8 cellular contexts compared by ENCODE assay signal in genomic region chr2:231483398-231484329, GRCh38. TPM values are rescaled to one million over a fixed set of nuclear protein-coding genes. Genes with fewer than 3 reads are reported as not detected.
DNase-seq lines count a peak whose midpoint lies in the region; ATAC-seq, FAIRE-seq and TF ChIP-seq lines count a peak whose summit lies in the region.

No MANE protein-coding gene starts in this region.

- H3K9ac ChIP-seq in GM12878 (ENCODE audit: control insufficient read depth, insufficient read depth, low read length) = peak overlapping the region; percentile 98

- BruUV-seq in PC-9 (replicated peaks; lab: Mats Ljungman, UMichigan) (no TSS peak), GM12878 (replicated peaks; lab: Mats Ljungman, UMichigan) (no TSS peak)

- in situ Hi-C loops in GM12878 (cut with MboI) = no loop called here

- WGBS in GM12878 (ENCODE audit: insufficient coverage, insufficient replicate concordance, low lambda C conversion rate, missing lambda C conversion rate) = 94% methylated on average over 37 of the region's 65 CpGs
- 68% methylated on average over 64 of the region's 65 CpGs for WGBS in suprapubic skin

- POLR2A ChIA-PET in PC-9 (lab: Charles Lee; ENCODE audit: unreplicated experiment) = interaction anchor here (0.6 kb wide), 1 partner anchor 20 kb away, joined by 3 read pairs; the partner anchor contains the start of gene NCL
- POLR2A ChIA-PET in GM12878 (lab: Charles Lee) = interaction anchor here (0.6 to 5.6 kb wide), 6 partner anchors 8 to 1256 kb away, joined by 3 to 48 read pairs (median 6); partner anchors contain the start of gene NCL

- H3K79me2 ChIP-seq in PC-9 (ENCODE audit: low read depth) = no peaks in the 10 kb centered on the region
- H3K79me2 ChIP-seq in GM12878 (ENCODE audit: control insufficient read depth, insufficient read depth, low read length) = peaks cover 13% of the 10 kb centered on the region

- intact Hi-C loops in PC-9 (cut with micrococcal nuclease; ENCODE audit: unreplicated experiment) = no loop called here
- intact Hi-C loops in GM12878 (cut with micrococcal nuclease; ENCODE audit: unreplicated experiment) = loop anchor here (2.0 kb wide), 2 partner anchors 19 to 75 kb away; partner anchors contain the start of gene NCL
- intact Hi-C loops in lower lobe of right lung (cut with DNase I) = no loop called here

- H3K4me1 ChIP-seq in PC-9 (replicated peaks; ENCODE audit: insufficient read depth) (no peaks in the 10 kb centered on the region), GM12878 (ENCODE audit: control insufficient read depth, insufficient read depth, low read length) (peaks cover 15% of the 10 kb centered on the region), lower lobe of right lung (peaks cover 15% of the 10 kb centered on the region), suprapubic skin (peaks cover 11% of the 10 kb centered on the region)

- H3K27me3 Mint-ChIP-seq in nephron progenitor cell (ENCODE audit: low read depth, poor library complexity) = peaks cover 3% of the 10 kb centered on the region

- H3K4me3 ChIP-seq in GM12865 (ENCODE audit: low read depth, low read length) (peak overlapping the region; percentile 73), PC-9 (no peak overlapping the region), GM12878 (peak overlapping the region; percentile 79), lower lobe of right lung (peak overlapping the region; percentile 75), suprapubic skin (peak overlapping the region; percentile 54)

- H3K4me3 Mint-ChIP-seq in nephron progenitor cell = no peak overlapping the region

- H3K36me3 ChIP-seq in PC-9 (ENCODE audit: low read depth) (no peaks in the 10 kb centered on the region), GM12878 (ENCODE audit: control insufficient read depth in 2 of 2, insufficient read depth in 2 of 2, low read length in 1 of 2) (no peaks in the 10 kb centered on the region), lower lobe of right lung (no peaks in the 10 kb centered on the region), suprapubic skin (no peaks in the 10 kb centered on the region)

- CTCF ChIA-PET in PC-9 (lab: Charles Lee) (no interaction called here), GM12878 (lab: Yijun Ruan, JAX) (interaction anchor here (0.6 to 6.8 kb wide), 27 partner anchors 8 to 548 kb away, joined by 3 to 98 read pairs (median 4); partner anchors contain the start of genes B3GNT7, NCL and NMUR1)

- no peak for TF ChIP-seq EP300 in GM12878 (IDR thresholded peaks at IDR 0.05; ENCODE audit: borderline replicate concordance in 1 of 2, control insufficient read depth in 1 of 2, low read depth in 2 of 2, low read length in 2 of 2)
- TF ChIP-seq EP300 in suprapubic skin (IDR thresholded peaks at IDR 0.05) = no peak

- no peak for FAIRE-seq in GM12878 (lab: Jason Lieb, UNC)

- peaks cover 7% of the 10 kb centered on the region for H3K36me3 Mint-ChIP-seq in nephron progenitor cell (ENCODE audit: low read depth)

- H3K9me3 Mint-ChIP-seq in nephron progenitor cell = peaks cover 10% of the 10 kb centered on the region

- peaks cover 18% of the 10 kb centered on the region for H3K4me1 Mint-ChIP-seq in nephron progenitor cell

- no peak overlapping the region for H3K27ac Mint-ChIP-seq in nephron progenitor cell

- TF ChIP-seq POLR2A in GM12878 (IDR thresholded peaks at IDR 0.05; ENCODE audit: low read depth, low read length) = peak; percentile 75
- no peak for TF ChIP-seq POLR2A in suprapubic skin (IDR thresholded peaks at IDR 0.05)

- H3K4me2 ChIP-seq in PC-9 (peak overlapping the region; percentile 75; the same call in 1 of the 2 replicates), GM12878 (ENCODE audit: control insufficient read depth, insufficient read depth) (peak overlapping the region; percentile 99)

- H3F3A ChIP-seq in PC-9 (ENCODE audit: insufficient read depth, low read depth) = no peaks in the 10 kb centered on the region

- TF ChIP-seq CTCF in GM12865 (IDR thresholded peaks at IDR 0.05; ENCODE audit: insufficient read depth, low read depth, low read length, missing control alignments) (peak; percentile 25), PC-9 (conservative IDR thresholded peaks at IDR 0.05) (no peak), GM12878 (IDR thresholded peaks at IDR 0.05 in 2 of 3, conservative IDR thresholded peaks at IDR 0.05 in 1 of 3; ENCODE audit: control insufficient read depth in 2 of 3, extremely low read depth in 1 of 3, insufficient read depth in 1 of 3, low read depth in 3 of 3, low read length in 3 of 3) (peak in 2 of 3 experiments; percentile 1 to 12; a peak in 1 of 6 replicates), lower lobe of right lung (IDR thresholded peaks at IDR 0.05) (no peak), suprapubic skin (IDR thresholded peaks at IDR 0.05) (no peak), nephron progenitor cell (IDR thresholded peaks at IDR 0.05) (no peak)

- H4K20me1 ChIP-seq in PC-9 (ENCODE audit: insufficient read depth) = no peaks in the 10 kb centered on the region
- H4K20me1 ChIP-seq in GM12878 (ENCODE audit: control insufficient read depth, insufficient read depth) = no peaks in the 10 kb centered on the region

- H3K27me3 ChIP-seq in PC-9 (ENCODE audit: insufficient read depth, low read depth) (no peaks in the 10 kb centered on the region), GM12878 (replicated peaks in 1 of 2; ENCODE audit: control insufficient read depth in 2 of 2, insufficient read depth in 2 of 2, low read length in 1 of 2) (no peaks in the 10 kb centered on the region), lower lobe of right lung (ENCODE audit: low read depth) (no peaks in the 10 kb centered on the region), suprapubic skin (no peaks in the 10 kb centered on the region)

- no peak overlapping the region for H3K27ac ChIP-seq in PC-9
- peak overlapping the region; percentile 93 for H3K27ac ChIP-seq in GM12878 (ENCODE audit: control insufficient read depth, insufficient read depth)
- H3K27ac ChIP-seq in lower lobe of right lung = peak overlapping the region; percentile 92
- peak overlapping the region; percentile 85 for H3K27ac ChIP-seq in suprapubic skin

- peak; percentile 79 for ATAC-seq in GM12878
- ATAC-seq in lower lobe of right lung = peak; percentile 71 to 73
- no peak for ATAC-seq in HG03095 (IDR thresholded peaks at IDR 0.05; ENCODE audit: unreplicated experiment)

- RAD21 ChIA-PET in GM12878 (lab: Charles Lee; ENCODE audit: unreplicated experiment) = interaction anchor here (1.0 to 3.6 kb wide), 5 partner anchors 19 to 129 kb away, joined by 3 to 23 read pairs (median 6); partner anchors contain the start of gene NCL

- H2AFZ ChIP-seq in PC-9 = no peak overlapping the region; the same call in 1 of the 2 replicates
- peak overlapping the region; percentile 92 for H2AFZ ChIP-seq in GM12878 (ENCODE audit: control insufficient read depth, low read depth, low read length)

- H3K9me2 ChIP-seq in PC-9 (ENCODE audit: insufficient read depth) = no peaks in the 10 kb centered on the region

- peak; percentile 81 for DNase-seq in GM12865 (ENCODE audit: low read depth)
- no peak for DNase-seq in PC-9
- no peak for DNase-seq in GM12878 (ENCODE audit: low read depth, low spot score)
- peak; percentile 59 for DNase-seq in lower lobe of right lung
- no peak for DNase-seq in suprapubic skin (ENCODE audit: low spot score in 2 of 2)
- DNase-seq in nephron progenitor cell = no peak
- DNase-seq in epidermal melanocyte (ENCODE audit: insufficient read length, low spot score) = no peak

- SMC1A ChIA-PET in GM12878 (lab: Charles Lee; ENCODE audit: uncharacterized antibody, unreplicated experiment) = interaction anchor here (0.7 to 3.3 kb wide), 8 partner anchors 19 to 73 kb away, joined by 3 to 17 read pairs (median 4); partner anchors contain the start of gene NCL

- no peaks in the 10 kb centered on the region for H3K9me3 ChIP-seq in PC-9 (ENCODE audit: insufficient read depth, low read depth)
- no peaks in the 10 kb centered on the region for H3K9me3 ChIP-seq in GM12878 (replicated peaks; ENCODE audit: control insufficient read depth, insufficient read depth, low read length)
- H3K9me3 ChIP-seq in lower lobe of right lung = no peaks in the 10 kb centered on the region
- H3K9me3 ChIP-seq in suprapubic skin = no peaks in the 10 kb centered on the region

- TF ChIP-seq RAD21 in GM12878 (IDR thresholded peaks at IDR 0.05; ENCODE audit: insufficient read depth, low read depth, low read length) = no peak

RNA-seq across cellular contexts. Expression of gene NCL, which starts 19.4 kb away (rescaled TPM):
- total RNA-seq in PC-9 (2021) (450 and 557 TPM in 2 replicates), GM12878 (2014; rRNA removed) (301 and 317 TPM in 2 replicates), GM12878 (2014; rRNA removed; fragmentation: Illumina TruSeq; extraction: Trizol) (459 and 461 TPM in 2 replicates), GM12878 (2021) (900 and 966 TPM in 2 replicates), lower lobe of right lung (295 TPM), suprapubic skin (100 to 1,000 TPM; 142 to 384 (median 205) TPM)
- 271 and 296 TPM in 2 replicates for total RNA-seq in GM12878 (2013; cell fraction: nucleolus; rRNA removed)
- 233 TPM for polyA plus RNA-seq in GM12878 (2011; ENCODE audit: low read depth)
- polyA plus RNA-seq in GM12878 (2011; rRNA removed) (176 and 189 TPM in 2 replicates), GM12878 (2014; fragmentation: Illumina TruSeq; extraction: Trizol) (1,046 and 1,376 TPM in 2 replicates), GM12878 (2014; fragmentation: Nextera tagmentation; extraction: Ambion mirVana) (100 to 1,000 TPM; 123 to 251 TPM), GM12878 (2014; rRNA removed) (593 and 599 TPM in 2 replicates), GM12878 (2016; fragmentation: Nextera tagmentation; extraction: Ambion mirVana) (1,000 to 10,000 TPM; 1,206 to 1,207 TPM)
- polyA plus RNA-seq in GM12878 (2011; cell fraction: cytosol; rRNA removed) = 105 TPM in 2 replicates
- 133 and 277 TPM in 2 replicates for polyA plus RNA-seq in GM12878 (2011; cell fraction: nucleus; rRNA removed)
- polyA plus RNA-seq in GM12878 (2012) = 330 and 352 TPM in 2 replicates
- 57.9 and 116 TPM in 2 replicates for polyA minus RNA-seq in GM12878 (2011; rRNA and poly(A)+ RNA removed)
- polyA minus RNA-seq in GM12878 (2011; cell fraction: cytosol; rRNA and poly(A)+ RNA removed) = 59.3 and 81.9 TPM in 2 replicates
- polyA minus RNA-seq in GM12878 (2011; cell fraction: nucleus; rRNA and poly(A)+ RNA removed) = 50.3 and 85.2 TPM in 2 replicates

RNA-seq across cellular contexts. Expression of gene NMUR1, which starts 46.6 kb away (rescaled TPM):
- total RNA-seq in PC-9 (2021) = not detected in 2 replicates
- 0.21 and 0.22 TPM in 2 replicates for total RNA-seq in GM12878 (2013; cell fraction: nucleolus; rRNA removed)
- under 0.01 and 0.05 TPM in 2 replicates for total RNA-seq in GM12878 (2014; rRNA removed)
- not detected in 2 replicates for total RNA-seq in GM12878 (2014; rRNA removed; fragmentation: Illumina TruSeq; extraction: Trizol)
- total RNA-seq in GM12878 (2021) = 0.08 TPM in 1 of 2 replicates, not detected in the other
- not detected for polyA plus RNA-seq in GM12878 (2011; ENCODE audit: low read depth)
- polyA plus RNA-seq in GM12878 (2011; rRNA removed) = 0.01 and 0.03 TPM in 2 replicates
- polyA plus RNA-seq in GM12878 (2011; cell fraction: cytosol; rRNA removed) = 0.02 and 0.06 TPM in 2 replicates
- polyA plus RNA-seq in GM12878 (2011; cell fraction: nucleus; rRNA removed) = 0.06 and 0.09 TPM in 2 replicates
- polyA plus RNA-seq in GM12878 (2012) = 0.08 and 0.15 TPM in 2 replicates
- not detected in 2 replicates for polyA plus RNA-seq in GM12878 (2014; fragmentation: Illumina TruSeq; extraction: Trizol)
- polyA plus RNA-seq in GM12878 (2014; fragmentation: Nextera tagmentation; extraction: Ambion mirVana) = under 1 TPM in 1 of 2 experiments, not detected in 1; 0.02 TPM
- 0.03 TPM in 1 of 2 replicates, not detected in the other for polyA plus RNA-seq in GM12878 (2014; rRNA removed)
- under 1 TPM in 1 of 2 experiments, not detected in 1; 0.04 TPM for polyA plus RNA-seq in GM12878 (2016; fragmentation: Nextera tagmentation; extraction: Ambion mirVana)
- polyA minus RNA-seq in GM12878 (2011; rRNA and poly(A)+ RNA removed) = not detected in 2 replicates
- not detected in 2 replicates for polyA minus RNA-seq in GM12878 (2011; cell fraction: cytosol; rRNA and poly(A)+ RNA removed)
- 0.19 TPM in 1 of 2 replicates, not detected in the other for polyA minus RNA-seq in GM12878 (2011; cell fraction: nucleus; rRNA and poly(A)+ RNA removed)
- total RNA-seq in lower lobe of right lung = 4.4 TPM
- under 1 TPM in 3 of 4 donors, not detected in 1; 0.15 to 0.31 (median 0.21) TPM for total RNA-seq in suprapubic skin

Comparison
In these comparisons a context has a peak if more than half of its experiments do, and no peak if none do; other contexts are left out.
1. DNase-seq: peak in GM12865 (single experiment) and lower lobe of right lung (single experiment); none in PC-9 (0 of 2), GM12878 (single experiment), suprapubic skin (0 of 2), nephron progenitor cell (single experiment) and epidermal melanocyte (single experiment).
2. CTCF ChIP-seq: peak in GM12865 (single experiment) and GM12878 (2 of 3); none in PC-9 (single experiment), lower lobe of right lung (single experiment), suprapubic skin (0 of 2) and nephron progenitor cell (single experiment).